In genomic region chr17:3885271-3885670, GRCh38 we compare ENCODE assay signal across 16 cellular contexts. TPM values are rescaled to one million over a fixed set of nuclear protein-coding genes. Genes with fewer than 3 reads are reported as not detected.
A peak's percentile ranks its signal among the peaks of the same experiment; 100 is the strongest.
DNase-seq lines count a peak whose midpoint lies in the region; ATAC-seq and TF ChIP-seq lines count a peak whose summit lies in the region.
"Had no signal": no experiment of that assay in that cellular context is flagged by ENCODE, and none has a peak within 500 bp of the region (broad histone marks: within the 10 kb centered on the region; RNA-seq: fewer than 3 reads in every experiment).

No MANE protein-coding gene starts in this region.

- H2BK15ac ChIP-seq in IMR-90 (ENCODE audit: low read depth, low read length) = no peak overlapping the region
- no peak overlapping the region for H2BK15ac ChIP-seq in mesenchymal stem cell (ENCODE audit: low read depth, poor library complexity, severe bottlenecking)
- no peak overlapping the region for H2BK15ac ChIP-seq in mesendoderm (replicated peaks; ENCODE audit: low read depth)

- H4K5ac ChIP-seq in IMR-90 (ENCODE audit: low read depth, low read length) (no peak overlapping the region), mesendoderm (ENCODE audit: low read length) (no peak overlapping the region)

- dilution Hi-C loops in IMR-90 (cut with HindIII; ENCODE audit: low sequenced_read_pairs, unreplicated experiment) = no loop called here

- H2BK12ac ChIP-seq in mesenchymal stem cell (ENCODE audit: low read length in 2 of 2) = peak overlapping the region in 1 of 2 experiments; percentile 11

- H3K9me1 ChIP-seq in IMR-90 (ENCODE audit: insufficient read depth, low read length) = peaks cover 10% of the 10 kb centered on the region

- ATAC-seq in IMR-90 (ENCODE audit: low read depth) (no peak), HG03097 (IDR thresholded peaks at IDR 0.05; ENCODE audit: low FRiP score, unreplicated experiment) (no peak), HG03520 (IDR thresholded peaks at IDR 0.05; ENCODE audit: unreplicated experiment) (no peak)
- ATAC-seq: Right ventricle myocardium inferior had no signal

- H4K20me1 ChIP-seq in BLaER1 (peaks cover 19% of the 10 kb centered on the region), IMR-90 (ENCODE audit: insufficient read depth, low read length) (no peaks in the 10 kb centered on the region)

- H3K79me1 ChIP-seq in IMR-90 (ENCODE audit: low read depth in 1 of 2, low read length in 2 of 2) (peaks cover 11 to 38% of the 10 kb centered on the region in 2 experiments; a peak in 3 of 4 replicates), mesenchymal stem cell (replicated peaks; ENCODE audit: low read length, poor library complexity, severe bottlenecking) (peaks cover 9% of the 10 kb centered on the region), mesendoderm (ENCODE audit: low read length) (no peaks in the 10 kb centered on the region)

- H3K36me3 ChIP-seq in BLaER1 = peaks cover 20% of the 10 kb centered on the region; the same call in 1 of the 2 replicates
- peaks cover 7% of the 10 kb centered on the region; the same call in 1 of the 2 replicates for H3K36me3 ChIP-seq in IMR-90 (ENCODE audit: control insufficient read depth, insufficient read depth, low read length)
- H3K36me3 ChIP-seq in mesenchymal stem cell (ENCODE audit: control insufficient read depth in 1 of 2, insufficient read depth in 2 of 2, low read depth in 1 of 2, low read length in 2 of 2) = peaks cover 45 to 50% of the 10 kb centered on the region in 2 experiments
- no peaks in the 10 kb centered on the region for H3K36me3 ChIP-seq in mesendoderm (ENCODE audit: control insufficient read depth, insufficient read depth, low read length)
- H3K36me3 ChIP-seq in tibial artery = peaks cover 0 to 47% (median 33%) of the 10 kb centered on the region in 3 donors

- H3K4me2 ChIP-seq in BLaER1 = no peak overlapping the region
- no peak overlapping the region for H3K4me2 ChIP-seq in IMR-90 (ENCODE audit: low read depth, low read length)
- H3K4me2 ChIP-seq in mesenchymal stem cell (ENCODE audit: low read length, poor library complexity, severe bottlenecking) = peak overlapping the region; percentile 1
- no peak overlapping the region for H3K4me2 ChIP-seq in mesendoderm (ENCODE audit: low read length)

- no peak overlapping the region for H2BK5ac ChIP-seq in IMR-90 (ENCODE audit: low read depth, low read length, poor library complexity, severe bottlenecking)
- H2BK5ac ChIP-seq in mesenchymal stem cell (ENCODE audit: low read depth, low read length, poor library complexity, severe bottlenecking) = no peak overlapping the region
- no peak overlapping the region for H2BK5ac ChIP-seq in mesendoderm (ENCODE audit: low read length)

- H3K79me2 ChIP-seq in mesendoderm (ENCODE audit: control insufficient read depth, insufficient read depth, low read length) = no peaks in the 10 kb centered on the region

- H3K23ac ChIP-seq in IMR-90 (ENCODE audit: low read depth, low read length) = no peak overlapping the region
- H3K23ac ChIP-seq in mesenchymal stem cell (ENCODE audit: low read length in 2 of 2) = no peak overlapping the region
- H3K23ac ChIP-seq in mesendoderm (ENCODE audit: low read length) = no peak overlapping the region

- H4K8ac ChIP-seq in IMR-90 (ENCODE audit: low read depth in 2 of 2, low read length in 2 of 2) (no peak overlapping the region), mesenchymal stem cell (ENCODE audit: low read length) (no peak overlapping the region), mesendoderm (ENCODE audit: low read depth, low read length) (no peak overlapping the region)

- peak overlapping the region; percentile 2 for H2AFZ ChIP-seq in IMR-90 (replicated peaks; ENCODE audit: low read length, poor library complexity)
- no peak overlapping the region for H2AFZ ChIP-seq in mesenchymal stem cell (ENCODE audit: low read depth, low read length)

- H3K18ac ChIP-seq in IMR-90 (ENCODE audit: low read depth, low read length) = no peak overlapping the region; the same call in 1 of the 2 replicates
- peak overlapping the region in 1 of 2 experiments; percentile 59 for H3K18ac ChIP-seq in mesenchymal stem cell (ENCODE audit: low read depth in 1 of 2, low read length in 2 of 2)
- H3K18ac ChIP-seq in mesendoderm (ENCODE audit: low read length) = no peak overlapping the region

- H2BK120ac ChIP-seq in IMR-90 (ENCODE audit: low read depth, low read length) (no peak overlapping the region), mesenchymal stem cell (ENCODE audit: low read depth, low read length) (no peak overlapping the region), mesendoderm (ENCODE audit: low read depth, low read length) (no peak overlapping the region)

- peaks cover 55% of the 10 kb centered on the region for H3K4me1 ChIP-seq in BLaER1
- peaks cover 32% of the 10 kb centered on the region for H3K4me1 ChIP-seq in IMR-90 (ENCODE audit: control insufficient read depth, insufficient read depth, low read length)
- H3K4me1 ChIP-seq in mesenchymal stem cell (ENCODE audit: control insufficient read depth, insufficient read depth, low read depth, low read length) = peaks cover 64% of the 10 kb centered on the region
- H3K4me1 ChIP-seq in mesendoderm (ENCODE audit: control insufficient read depth, low read depth, low read length) = no peaks in the 10 kb centered on the region
- H3K4me1 ChIP-seq in tibial artery = peaks cover 0 to 32% (median 18%) of the 10 kb centered on the region in 4 donors
- H3K4me1 ChIP-seq: Caco-2 had no signal

- H3K9me3 ChIP-seq in BLaER1 = no peaks in the 10 kb centered on the region
- no peaks in the 10 kb centered on the region for H3K9me3 ChIP-seq in IMR-90 (ENCODE audit: control insufficient read depth, insufficient read depth, low read length)
- no peaks in the 10 kb centered on the region for H3K9me3 ChIP-seq in mesenchymal stem cell (ENCODE audit: control insufficient read depth, low read length)
- no peaks in the 10 kb centered on the region for H3K9me3 ChIP-seq in tibial artery
- H3K9me3 ChIP-seq: Caco-2 had no signal

- POLR2A ChIA-PET in IMR-90 (lab: Charles Lee; ENCODE audit: unreplicated experiment) = no interaction called here

- no peak overlapping the region for H4K91ac ChIP-seq in IMR-90 (ENCODE audit: insufficient read depth, low read depth, low read length)
- H4K91ac ChIP-seq in mesenchymal stem cell (ENCODE audit: low read length) = peak overlapping the region; percentile 53

- peak overlapping the region; percentile 37 for H2AK9ac ChIP-seq in IMR-90 (replicated peaks; ENCODE audit: low read depth, low read length, poor library complexity)

- BruUV-seq in IMR-90 (replicated peaks; lab: Mats Ljungman, UMichigan) = no TSS peak

- no peak for TF ChIP-seq RAD21 in IMR-90 (IDR thresholded peaks at IDR 0.05; ENCODE audit: low read length)

- DNase-seq in IMR-90 (no peak), astrocyte of the hippocampus (ENCODE audit: low read depth, low spot score) (peak; percentile 38), mesenchymal stem cell (no peak), mesendoderm (no peak), tibial artery (no peak)
- DNase-seq: Caco-2, GDM1, GOT3, MM.1S, NCI-H1105, NCI-H1694 treated with DMSO at 0.1 percent for 48 hours, NCI-H82 had no signal

- H3K27me3 ChIP-seq in BLaER1 = no peaks in the 10 kb centered on the region
- H3K27me3 ChIP-seq in IMR-90 (ENCODE audit: control insufficient read depth, insufficient read depth, low read length) = no peaks in the 10 kb centered on the region
- H3K27me3 ChIP-seq in mesenchymal stem cell (ENCODE audit: control insufficient read depth in 1 of 2, insufficient read depth in 1 of 2, low read length in 2 of 2) = no peaks in the 10 kb centered on the region
- H3K27me3 ChIP-seq in mesendoderm (ENCODE audit: insufficient read depth, low read length, poor library complexity) = no peaks in the 10 kb centered on the region
- H3K27me3 ChIP-seq in tibial artery = no peaks in the 10 kb centered on the region

- H3K14ac ChIP-seq in IMR-90 (replicated peaks; ENCODE audit: low read depth, low read length) = no peak overlapping the region
- no peak overlapping the region for H3K14ac ChIP-seq in mesenchymal stem cell (ENCODE audit: low read length in 2 of 2)

- H3K4ac ChIP-seq in IMR-90 (ENCODE audit: low read depth, low read length) = 0 out of 2 replicates have a peak overlapping the region, but pooled peaks have one; percentile 52
- no peak overlapping the region for H3K4ac ChIP-seq in mesenchymal stem cell (ENCODE audit: low read depth in 1 of 2, low read length in 2 of 2)
- no peak overlapping the region for H3K4ac ChIP-seq in mesendoderm (ENCODE audit: low read depth, low read length)

- H2AK5ac ChIP-seq in IMR-90 (ENCODE audit: low read depth, low read length) = no peak overlapping the region
- peak overlapping the region; percentile 49 for H2AK5ac ChIP-seq in mesenchymal stem cell (ENCODE audit: low read length, severe bottlenecking)
- H2AK5ac ChIP-seq in mesendoderm (ENCODE audit: low read length) = no peak overlapping the region

- intact Hi-C loops in IMR-90 (cut with micrococcal nuclease) = no loop called here
- intact Hi-C loops in tibial artery (cut with DNase I; ENCODE audit: low total_unique reads) = no loop called here

- no peak overlapping the region for H3K9ac ChIP-seq in BLaER1
- no peak overlapping the region for H3K9ac ChIP-seq in IMR-90 (ENCODE audit: low read depth, low read length)
- H3K9ac ChIP-seq in mesenchymal stem cell (ENCODE audit: low read length) = peak overlapping the region; percentile 68
- H3K9ac ChIP-seq in mesendoderm (ENCODE audit: low read length) = no peak overlapping the region

- no peak overlapping the region for H3K56ac ChIP-seq in IMR-90 (ENCODE audit: extremely low read depth, insufficient read depth, low read length)
- H3K56ac ChIP-seq in mesendoderm (ENCODE audit: low read length) = no peak overlapping the region

- no peak for TF ChIP-seq POLR2A in IMR-90 (IDR thresholded peaks at IDR 0.05; ENCODE audit: low read depth, low read length)

- H2BK20ac ChIP-seq in IMR-90 (ENCODE audit: low read depth, low read length) = no peak overlapping the region

- H3K27ac ChIP-seq in BLaER1 = 0 out of 2 replicates have a peak overlapping the region, but pooled peaks have one; percentile 23
- no peak overlapping the region for H3K27ac ChIP-seq in IMR-90 (ENCODE audit: insufficient read depth, low read length)
- peak overlapping the region; percentile 63 for H3K27ac ChIP-seq in mesenchymal stem cell (ENCODE audit: low read length, poor library complexity, severe bottlenecking)
- no peak overlapping the region for H3K27ac ChIP-seq in mesendoderm (ENCODE audit: low read depth, low read length)
- no peak overlapping the region for H3K27ac ChIP-seq in tibial artery

- in situ Hi-C loops in IMR-90 (cut with MboI; ENCODE audit: low sequenced_read_pairs) = no loop called here

- TF ChIP-seq CTCF in IMR-90 (conservative IDR thresholded peaks at IDR 0.05; ENCODE audit: low read depth, low read length) (no peak), tibial artery (IDR thresholded peaks at IDR 0.05) (no peak)

- H3K4me3 ChIP-seq in BLaER1 (no peak overlapping the region), IMR-90 (ENCODE audit: insufficient read depth, low read depth, low read length) (no peak overlapping the region), mesenchymal stem cell (ENCODE audit: insufficient read depth in 1 of 2, low read depth in 1 of 2, low read length in 2 of 2) (no peak overlapping the region), mesendoderm (ENCODE audit: low read length) (no peak overlapping the region), tibial artery (no peak overlapping the region)

- WGBS in IMR-90 (ENCODE audit: extremely low coverage in 2 of 2, insufficient read length in 1 of 2), 2 experiments = 50% methylated on average over 2 of the region's 14 CpGs; no CpG with 5 or more reads in 1 of the 2 experiments
- 95% methylated on average over 14 of the region's 14 CpGs for WGBS in mesenchymal stem cell
- WGBS in mesendoderm (ENCODE audit: extremely low coverage, insufficient coverage, low lambda C conversion rate) = no CpG with 5 or more reads among the region's 14 CpGs

- CTCF ChIA-PET in IMR-90 (lab: Yijun Ruan, JAX) = interaction anchor here (1.1 to 2.4 kb wide), 3 partner anchors 29 to 148 kb away, joined by 3 to 6 read pairs (median 5); no protein-coding TSS in a partner anchor

RNA-seq across cellular contexts. Expression of gene CAMKK1, which starts 7.6 kb away (rescaled TPM):
- 4.1 and 4.2 TPM in 2 replicates for total RNA-seq in IMR-90 (2012; rRNA removed)
- polyA plus RNA-seq in IMR-90 (2012; rRNA removed) = 7.7 and 8.2 TPM in 2 replicates
- 4.6 and 6.1 TPM in 2 replicates for polyA plus RNA-seq in IMR-90 (2012; cell fraction: cytosol; rRNA removed)
- 18.8 and 32.0 TPM in 2 replicates for polyA plus RNA-seq in IMR-90 (2012; cell fraction: nucleus; rRNA removed; ENCODE audit: low replicate concordance)
- 3.0 TPM for polyA plus RNA-seq in mesenchymal stem cell (2013, experiment 1 of 2)
- polyA plus RNA-seq in mesenchymal stem cell (2013, experiment 2 of 2) = 2.6 TPM
- polyA plus RNA-seq in mesendoderm (2013, experiment 1 of 2) = 1.3 TPM
- 1.4 TPM for polyA plus RNA-seq in mesendoderm (2013, experiment 2 of 2)

RNA-seq across cellular contexts. Expression of gene P2RX1, which starts 31.0 kb away (rescaled TPM):
- not detected in 2 replicates for total RNA-seq in IMR-90 (2012; rRNA removed)
- not detected in 2 replicates for polyA plus RNA-seq in IMR-90 (2012; rRNA removed)
- polyA plus RNA-seq in IMR-90 (2012; cell fraction: cytosol; rRNA removed) = not detected in 2 replicates
- polyA plus RNA-seq in IMR-90 (2012; cell fraction: nucleus; rRNA removed; ENCODE audit: low replicate concordance) = 0.09 and 0.10 TPM in 2 replicates
- 0.47 TPM for polyA plus RNA-seq in mesenchymal stem cell (2013, experiment 1 of 2)
- 0.49 TPM for polyA plus RNA-seq in mesenchymal stem cell (2013, experiment 2 of 2)
- polyA plus RNA-seq in mesendoderm (2013, experiment 1 of 2) = 0.03 TPM
- polyA plus RNA-seq in mesendoderm (2013, experiment 2 of 2) = 0.03 TPM

RNA-seq across cellular contexts. Expression of gene NCBP3, which starts 39.2 kb away (rescaled TPM):
- total RNA-seq in IMR-90 (2012; rRNA removed) = 10.8 and 15.6 TPM in 2 replicates
- 13.5 and 21.0 TPM in 2 replicates for polyA plus RNA-seq in IMR-90 (2012; rRNA removed)
- 2.5 and 4.0 TPM in 2 replicates for polyA plus RNA-seq in IMR-90 (2012; cell fraction: cytosol; rRNA removed)
- 10.1 and 46.4 TPM in 2 replicates for polyA plus RNA-seq in IMR-90 (2012; cell fraction: nucleus; rRNA removed; ENCODE audit: low replicate concordance)
- polyA plus RNA-seq in mesenchymal stem cell (2013, experiment 1 of 2) = 20.3 TPM
- polyA plus RNA-seq in mesenchymal stem cell (2013, experiment 2 of 2) = 19.5 TPM
- polyA plus RNA-seq in mesendoderm (2013, experiment 1 of 2) = 29.3 TPM
- 27.5 TPM for polyA plus RNA-seq in mesendoderm (2013, experiment 2 of 2)

Comparison
In these comparisons a context has a peak if more than half of its experiments do, and no peak if none do; other contexts are left out.
1. H3K27ac ChIP-seq: peak in BLaER1 (single experiment) and mesenchymal stem cell (single experiment); none in IMR-90 (single experiment), mesendoderm (single experiment) and tibial artery (0 of 2).